In genomic region chr13:41942462-41943094, GRCh38 we compare ENCODE assay signal across 1 cellular context.
TF ChIP-seq lines count a peak whose summit lies in the region.

No MANE protein-coding gene starts in this region.

TF ChIP-seq in A549, 52 proteins besides CTCF, POLR2A, EP300 and RAD21 (continued from another document):
- TF ChIP-seq, protein P1, sequence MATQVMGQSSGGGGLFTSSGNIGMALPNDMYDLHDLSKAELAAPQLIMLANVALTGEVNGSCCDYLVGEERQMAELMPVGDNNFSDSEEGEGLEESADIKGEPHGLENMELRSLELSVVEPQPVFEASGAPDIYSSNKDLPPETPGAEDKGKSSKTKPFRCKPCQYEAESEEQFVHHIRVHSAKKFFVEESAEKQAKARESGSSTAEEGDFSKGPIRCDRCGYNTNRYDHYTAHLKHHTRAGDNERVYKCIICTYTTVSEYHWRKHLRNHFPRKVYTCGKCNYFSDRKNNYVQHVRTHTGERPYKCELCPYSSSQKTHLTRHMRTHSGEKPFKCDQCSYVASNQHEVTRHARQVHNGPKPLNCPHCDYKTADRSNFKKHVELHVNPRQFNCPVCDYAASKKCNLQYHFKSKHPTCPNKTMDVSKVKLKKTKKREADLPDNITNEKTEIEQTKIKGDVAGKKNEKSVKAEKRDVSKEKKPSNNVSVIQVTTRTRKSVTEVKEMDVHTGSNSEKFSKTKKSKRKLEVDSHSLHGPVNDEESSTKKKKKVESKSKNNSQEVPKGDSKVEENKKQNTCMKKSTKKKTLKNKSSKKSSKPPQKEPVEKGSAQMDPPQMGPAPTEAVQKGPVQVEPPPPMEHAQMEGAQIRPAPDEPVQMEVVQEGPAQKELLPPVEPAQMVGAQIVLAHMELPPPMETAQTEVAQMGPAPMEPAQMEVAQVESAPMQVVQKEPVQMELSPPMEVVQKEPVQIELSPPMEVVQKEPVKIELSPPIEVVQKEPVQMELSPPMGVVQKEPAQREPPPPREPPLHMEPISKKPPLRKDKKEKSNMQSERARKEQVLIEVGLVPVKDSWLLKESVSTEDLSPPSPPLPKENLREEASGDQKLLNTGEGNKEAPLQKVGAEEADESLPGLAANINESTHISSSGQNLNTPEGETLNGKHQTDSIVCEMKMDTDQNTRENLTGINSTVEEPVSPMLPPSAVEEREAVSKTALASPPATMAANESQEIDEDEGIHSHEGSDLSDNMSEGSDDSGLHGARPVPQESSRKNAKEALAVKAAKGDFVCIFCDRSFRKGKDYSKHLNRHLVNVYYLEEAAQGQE (IDR thresholded peaks at IDR 0.05): no peak
- TF ChIP-seq EHF (CRISPR knock-in tag; IDR thresholded peaks at IDR 0.05) (no peak), FOSL2 (IDR thresholded peaks at IDR 0.05) (no peak), FOSL2 (CRISPR knock-in tag; IDR thresholded peaks at IDR 0.05) (no peak), ZNF302 (CRISPR knock-in tag; IDR thresholded peaks at IDR 0.05) (no peak), ESRRA (IDR thresholded peaks at IDR 0.05; ENCODE audit: borderline replicate concordance, low read length) (no peak), CHD4 (IDR thresholded peaks at IDR 0.05; ENCODE audit: borderline replicate concordance) (no peak), E2F6 (IDR thresholded peaks at IDR 0.05; ENCODE audit: borderline replicate concordance, low read depth) (no peak), SREBF2 (IDR thresholded peaks at IDR 0.05) (no peak), CHD2 (IDR thresholded peaks at IDR 0.05; ENCODE audit: low read length, partially characterized antibody) (no peak), MYC (IDR thresholded peaks at IDR 0.05; ENCODE audit: borderline replicate concordance, low read length) (no peak)
- TF ChIP-seq, protein P2, sequence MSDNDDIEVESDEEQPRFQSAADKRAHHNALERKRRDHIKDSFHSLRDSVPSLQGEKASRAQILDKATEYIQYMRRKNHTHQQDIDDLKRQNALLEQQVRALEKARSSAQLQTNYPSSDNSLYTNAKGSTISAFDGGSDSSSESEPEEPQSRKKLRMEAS (IDR thresholded peaks at IDR 0.05): no peak
TF ChIP-seq in A549: peak in this region for 0.
